ENCODE assay signal across 10 cellular contexts in the genomic region with DNA sequence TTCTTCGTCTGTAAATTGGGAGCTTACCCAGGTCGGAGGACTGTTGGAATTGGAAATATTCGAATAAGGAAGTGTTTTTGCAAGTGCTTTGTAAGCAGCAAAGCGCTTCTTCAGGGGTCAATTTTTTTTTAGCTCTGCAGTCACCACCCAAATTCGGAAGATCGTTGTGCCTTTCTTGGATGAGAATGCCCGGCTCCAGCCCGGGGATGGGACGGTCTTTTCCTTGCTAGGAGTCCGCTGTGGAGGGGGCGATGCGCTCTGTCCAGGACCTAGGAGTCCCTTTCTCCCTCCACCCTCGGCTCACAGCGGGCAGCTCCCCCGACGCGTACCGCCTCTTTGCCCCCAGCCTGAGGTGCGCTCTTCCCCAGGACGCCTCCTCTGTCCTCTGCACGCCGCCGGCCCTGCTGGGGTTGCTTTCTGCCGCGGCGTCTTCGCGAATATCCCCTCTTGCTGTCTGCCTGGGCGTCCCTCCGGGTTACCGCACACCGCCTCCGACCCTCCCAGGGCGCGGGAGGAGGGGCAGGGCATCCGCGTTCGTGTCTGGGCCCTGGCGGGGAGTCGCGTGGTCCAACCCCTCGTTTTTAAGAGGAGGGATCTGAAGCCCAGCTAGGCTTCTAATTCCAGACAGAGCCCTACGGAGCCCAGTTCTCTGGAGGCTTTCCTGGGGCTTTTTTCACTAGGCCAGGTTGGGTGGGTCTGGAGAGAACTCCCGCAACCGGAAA.
A peak's percentile ranks its signal among the peaks of the same experiment; 100 is the strongest.
DNase-seq lines count a peak whose midpoint lies in the region; ATAC-seq and TF ChIP-seq lines count a peak whose summit lies in the region.
"Had no signal": no experiment of that assay in that cellular context is flagged by ENCODE, and none has a peak within 500 bp of the region (broad histone marks: within the 10 kb centered on the region; RNA-seq: fewer than 3 reads in every experiment).

No MANE protein-coding gene starts in this region.

- H3F3A ChIP-seq in SU-DHL-6 (ENCODE audit: insufficient read depth): no peaks in the 10 kb centered on the region

- H3K4me2 ChIP-seq in SU-DHL-6 (ENCODE audit: low read depth, low read length, poor library complexity, severe bottlenecking) (peak overlapping the region; percentile 22), hepatocyte (peak overlapping the region; percentile 70)

- BruUV-seq in A673 (replicated peaks; lab: Mats Ljungman, UMichigan): no TSS peak

- WGBS in hepatocyte (ENCODE audit: low lambda C conversion rate, missing lambda C conversion rate): 3% methylated on average over 44 of the region's 45 CpGs
- WGBS in spleen, 5 donors: 2 to 4% (median 3%) methylated on average over 43 to 45 of the region's 45 CpGs

- H3K9me3 ChIP-seq in SU-DHL-6 (ENCODE audit: insufficient read depth, low read length): no peaks in the 10 kb centered on the region
- no peaks in the 10 kb centered on the region for H3K9me3 ChIP-seq in hepatocyte (ENCODE audit: low read depth)
- no peaks in the 10 kb centered on the region for H3K9me3 ChIP-seq in spleen
- H3K9me3 ChIP-seq in A673 (ENCODE audit: low read depth, low read length, poor library complexity, severe bottlenecking): no peaks in the 10 kb centered on the region

- TF ChIP-seq POLR2A in spleen (IDR thresholded peaks at IDR 0.05): no peak

- no peaks in the 10 kb centered on the region for H3K36me3 ChIP-seq in SU-DHL-6 (ENCODE audit: low read length)
- H3K36me3 ChIP-seq in hepatocyte (replicated peaks; ENCODE audit: insufficient read depth, low read depth): no peaks in the 10 kb centered on the region
- no peaks in the 10 kb centered on the region for H3K36me3 ChIP-seq in spleen
- no peaks in the 10 kb centered on the region for H3K36me3 ChIP-seq in A673 (ENCODE audit: insufficient read depth, low read length, poor library complexity, severe bottlenecking)

- H3K4me3 ChIP-seq in SU-DHL-6 (ENCODE audit: insufficient read depth, low read length, poor library complexity, severe bottlenecking): no peak overlapping the region
- no peak overlapping the region for H3K4me3 ChIP-seq in hepatocyte
- H3K4me3 ChIP-seq in spleen: peak overlapping the region in 6 of 8 donors; percentile 9 to 58 (median 14)
- H3K4me3 ChIP-seq in A673 (ENCODE audit: low read depth, low read length, poor library complexity, severe bottlenecking): no peak overlapping the region

- H3K27ac ChIP-seq in SU-DHL-6 (ENCODE audit: low read depth, low read length): no peak overlapping the region
- H3K27ac ChIP-seq in hepatocyte: no peak overlapping the region
- H3K27ac ChIP-seq in spleen: peak overlapping the region in 3 of 8 donors; percentile 5 to 27 (median 23)
- no peak overlapping the region for H3K27ac ChIP-seq in A673 (ENCODE audit: low read depth, low read length, poor library complexity, severe bottlenecking)

- no peaks in the 10 kb centered on the region for H3K36me3 Mint-ChIP-seq in activated CD8-positive, alpha-beta T cell treated with anti-CD3 and anti-CD28 coated beads for 36 hours (ENCODE audit: low read depth)
- H3K36me3 Mint-ChIP-seq in activated CD8-positive, alpha-beta T cell treated with anti-CD3 and anti-CD28 coated beads, Interleukin-2, amount 10 ng/mL, durations not matched to agents 7 days and 5 days (ENCODE audit: low read depth): no peaks in the 10 kb centered on the region

- intact Hi-C loops in activated CD8-positive, alpha-beta T cell treated with anti-CD3 and anti-CD28 coated beads for 36 hours (cut with micrococcal nuclease): no loop called here
- intact Hi-C loops in spleen (cut with DNase I; ENCODE audit: low total_unique reads) (no loop called here), A673 (cut with micrococcal nuclease; ENCODE audit: unreplicated experiment) (no loop called here)

- H3K79me2 ChIP-seq in SU-DHL-6 (ENCODE audit: insufficient read depth, low read length): no peaks in the 10 kb centered on the region
- H3K79me2 ChIP-seq in hepatocyte: no peaks in the 10 kb centered on the region

- H3K9ac ChIP-seq in SU-DHL-6 (ENCODE audit: low read length): no peak overlapping the region

- H3K27ac Mint-ChIP-seq in activated CD8-positive, alpha-beta T cell treated with anti-CD3 and anti-CD28 coated beads for 36 hours: no peak overlapping the region
- no peak overlapping the region for H3K27ac Mint-ChIP-seq in activated CD8-positive, alpha-beta T cell treated with anti-CD3 and anti-CD28 coated beads, Interleukin-2, amount 10 ng/mL, durations not matched to agents 7 days and 5 days

- no peaks in the 10 kb centered on the region for H3K9me3 Mint-ChIP-seq in activated CD8-positive, alpha-beta T cell treated with anti-CD3 and anti-CD28 coated beads for 36 hours
- no peaks in the 10 kb centered on the region for H3K9me3 Mint-ChIP-seq in activated CD8-positive, alpha-beta T cell treated with anti-CD3 and anti-CD28 coated beads, Interleukin-2, amount 10 ng/mL, durations not matched to agents 7 days and 5 days (ENCODE audit: insufficient read depth)

- H3K4me1 Mint-ChIP-seq in activated CD8-positive, alpha-beta T cell treated with anti-CD3 and anti-CD28 coated beads for 36 hours (ENCODE audit: low read depth): peaks cover 43% of the 10 kb centered on the region
- H3K4me1 Mint-ChIP-seq in activated CD8-positive, alpha-beta T cell treated with anti-CD3 and anti-CD28 coated beads, Interleukin-2, amount 10 ng/mL, durations not matched to agents 7 days and 5 days (ENCODE audit: low read depth): peaks cover 40% of the 10 kb centered on the region

- H4K20me1 ChIP-seq in SU-DHL-6 (ENCODE audit: low read depth, low read length): no peaks in the 10 kb centered on the region
- H4K20me1 ChIP-seq in hepatocyte (ENCODE audit: insufficient read depth, poor library complexity, severe bottlenecking): no peaks in the 10 kb centered on the region

- H3K27me3 ChIP-seq in SU-DHL-6 (ENCODE audit: low read length) (no peaks in the 10 kb centered on the region), hepatocyte (peaks cover 84% of the 10 kb centered on the region), spleen (replicated peaks in 1 of 7) (peaks cover 18 to 97% (median 67%) of the 10 kb centered on the region in 7 donors), A673 (replicated peaks; ENCODE audit: insufficient read depth, low read depth, low read length, poor library complexity) (peaks cover 56% of the 10 kb centered on the region)

- POLR2A ChIA-PET in activated CD8-positive, alpha-beta T cell treated with anti-CD3 and anti-CD28 coated beads for 36 hours (lab: Charles Lee): interaction anchor here (0.7 kb wide), 2 partner anchors 241 to 469 kb away, joined by 3 read pairs; no protein-coding TSS in a partner anchor
- POLR2A ChIA-PET in activated CD8-positive, alpha-beta T cell treated with anti-CD3 and anti-CD28 coated beads, Interleukin-2, amount 10 ng/mL, durations not matched to agents 7 days and 5 days (lab: Charles Lee): interaction anchor here (0.6 kb wide), 1 partner anchor 161 kb away, joined by 3 read pairs; no protein-coding TSS in a partner anchor
- POLR2A ChIA-PET in A673 (lab: Charles Lee; ENCODE audit: low non-redundant PET): no interaction called here

- peak; percentile 14 for DNase-seq in activated CD8-positive, alpha-beta T cell treated with anti-CD3 and anti-CD28 coated beads for 36 hours
- no peak for DNase-seq in activated CD8-positive, alpha-beta T cell treated with anti-CD3 and anti-CD28 coated beads, Interleukin-2, amount 10 ng/mL, durations not matched to agents 7 days and 5 days
- no peak for DNase-seq in hepatocyte (ENCODE audit: low spot score)
- peak; percentile 73 for DNase-seq in spleen
- no peak for DNase-seq in SIG-M5 treated with dmso at 0.1 percent for 504 hours (lab: John Stamatoyannopoulos, UW; ENCODE audit: unreplicated experiment)
- no peak for DNase-seq in A673 (ENCODE audit: low spot score)
- DNase-seq in cerebellar nuclear complex (lab: John Stamatoyannopoulos, UW): no peak
- DNase-seq: NCI-H2107 had no signal

- CTCF ChIA-PET in activated CD8-positive, alpha-beta T cell treated with anti-CD3 and anti-CD28 coated beads for 36 hours (lab: Charles Lee): interaction anchor here (1.1 to 1.4 kb wide), 3 partner anchors 39 to 622 kb away, joined by 3 to 4 read pairs (median 3); no protein-coding TSS in a partner anchor
- CTCF ChIA-PET in activated CD8-positive, alpha-beta T cell treated with anti-CD3 and anti-CD28 coated beads, Interleukin-2, amount 10 ng/mL, durations not matched to agents 7 days and 5 days (lab: Charles Lee): interaction anchor here (2.0 kb wide), 1 partner anchor 39 kb away, joined by 4 read pairs; no protein-coding TSS in a partner anchor
- CTCF ChIA-PET in A673 (lab: Charles Lee): no interaction called here

- H3K4me1 ChIP-seq in hepatocyte (ENCODE audit: insufficient read depth): peaks cover 24% of the 10 kb centered on the region
- peaks cover 36 to 57% (median 54%) of the 10 kb centered on the region in 6 donors for H3K4me1 ChIP-seq in spleen
- peaks cover 25% of the 10 kb centered on the region for H3K4me1 ChIP-seq in A673 (ENCODE audit: insufficient read depth, low read length, poor library complexity, severe bottlenecking)

- peaks cover 67% of the 10 kb centered on the region for H3K27me3 Mint-ChIP-seq in activated CD8-positive, alpha-beta T cell treated with anti-CD3 and anti-CD28 coated beads for 36 hours
- H3K27me3 Mint-ChIP-seq in activated CD8-positive, alpha-beta T cell treated with anti-CD3 and anti-CD28 coated beads, Interleukin-2, amount 10 ng/mL, durations not matched to agents 7 days and 5 days (ENCODE audit: low read depth): peaks cover 67% of the 10 kb centered on the region

- no peak for TF ChIP-seq CTCF in activated CD8-positive, alpha-beta T cell treated with anti-CD3 and anti-CD28 coated beads for 36 hours (IDR thresholded peaks at IDR 0.05)
- TF ChIP-seq CTCF in SU-DHL-6 (IDR thresholded peaks at IDR 0.05; ENCODE audit: insufficient read depth, low read length, poor library complexity, severe bottlenecking) (no peak), hepatocyte (IDR thresholded peaks at IDR 0.05; ENCODE audit: poor library complexity) (no peak), spleen (IDR thresholded peaks at IDR 0.05 in 8 of 11, conservative IDR thresholded peaks at IDR 0.05 in 3 of 11) (no peak), A673 (conservative IDR thresholded peaks at IDR 0.05; ENCODE audit: low read depth, low read length) (no peak)

- H3K9me2 ChIP-seq in SU-DHL-6 (replicated peaks; ENCODE audit: insufficient read depth, low read length): no peaks in the 10 kb centered on the region
- H3K9me2 ChIP-seq in hepatocyte (replicated peaks; ENCODE audit: insufficient read depth): no peaks in the 10 kb centered on the region

- peak; percentile 18 for ATAC-seq in activated CD8-positive, alpha-beta T cell treated with anti-CD3 and anti-CD28 coated beads for 36 hours
- ATAC-seq in activated CD8-positive, alpha-beta T cell treated with anti-CD3 and anti-CD28 coated beads, Interleukin-2, amount 10 ng/mL, durations not matched to agents 7 days and 5 days: no peak
- ATAC-seq: esophagus mucosa had no signal

- no peak overlapping the region for H2AFZ ChIP-seq in SU-DHL-6 (ENCODE audit: low read depth, low read length, severe bottlenecking)
- H2AFZ ChIP-seq in hepatocyte: peak overlapping the region; percentile 3

- H3K4me3 Mint-ChIP-seq in activated CD8-positive, alpha-beta T cell treated with anti-CD3 and anti-CD28 coated beads for 36 hours: peak overlapping the region; percentile 29
- no peak overlapping the region for H3K4me3 Mint-ChIP-seq in activated CD8-positive, alpha-beta T cell treated with anti-CD3 and anti-CD28 coated beads, Interleukin-2, amount 10 ng/mL, durations not matched to agents 7 days and 5 days

Comparison
In these comparisons a context has a peak if more than half of its experiments do, and no peak if none do; other contexts are left out.
1. DNase-seq: peak in activated CD8-positive, alpha-beta T cell treated with anti-CD3 and anti-CD28 coated beads for 36 hours (single experiment) and spleen (single experiment); none in activated CD8-positive, alpha-beta T cell treated with anti-CD3 and anti-CD28 coated beads, Interleukin-2, amount 10 ng/mL, durations not matched to agents 7 days and 5 days (single experiment), hepatocyte (single experiment), SIG-M5 treated with dmso at 0.1 percent for 504 hours (single experiment), A673 (single experiment) and cerebellar nuclear complex (0 of 2).
2. H3K4me3 ChIP-seq: peak in spleen (6 of 8); none in SU-DHL-6 (single experiment), hepatocyte (single experiment) and A673 (single experiment).